Comparison of ENCODE assay signal across 2 cellular contexts in genomic region chr10:58164517-58164916, GRCh38.
TF ChIP-seq lines count a peak whose summit lies in the region.

No MANE protein-coding gene starts in this region.

TF ChIP-seq in GM23338, 12 proteins besides CTCF, POLR2A, EP300 and RAD21 (continued from another document):
- TF ChIP-seq, protein P1, sequence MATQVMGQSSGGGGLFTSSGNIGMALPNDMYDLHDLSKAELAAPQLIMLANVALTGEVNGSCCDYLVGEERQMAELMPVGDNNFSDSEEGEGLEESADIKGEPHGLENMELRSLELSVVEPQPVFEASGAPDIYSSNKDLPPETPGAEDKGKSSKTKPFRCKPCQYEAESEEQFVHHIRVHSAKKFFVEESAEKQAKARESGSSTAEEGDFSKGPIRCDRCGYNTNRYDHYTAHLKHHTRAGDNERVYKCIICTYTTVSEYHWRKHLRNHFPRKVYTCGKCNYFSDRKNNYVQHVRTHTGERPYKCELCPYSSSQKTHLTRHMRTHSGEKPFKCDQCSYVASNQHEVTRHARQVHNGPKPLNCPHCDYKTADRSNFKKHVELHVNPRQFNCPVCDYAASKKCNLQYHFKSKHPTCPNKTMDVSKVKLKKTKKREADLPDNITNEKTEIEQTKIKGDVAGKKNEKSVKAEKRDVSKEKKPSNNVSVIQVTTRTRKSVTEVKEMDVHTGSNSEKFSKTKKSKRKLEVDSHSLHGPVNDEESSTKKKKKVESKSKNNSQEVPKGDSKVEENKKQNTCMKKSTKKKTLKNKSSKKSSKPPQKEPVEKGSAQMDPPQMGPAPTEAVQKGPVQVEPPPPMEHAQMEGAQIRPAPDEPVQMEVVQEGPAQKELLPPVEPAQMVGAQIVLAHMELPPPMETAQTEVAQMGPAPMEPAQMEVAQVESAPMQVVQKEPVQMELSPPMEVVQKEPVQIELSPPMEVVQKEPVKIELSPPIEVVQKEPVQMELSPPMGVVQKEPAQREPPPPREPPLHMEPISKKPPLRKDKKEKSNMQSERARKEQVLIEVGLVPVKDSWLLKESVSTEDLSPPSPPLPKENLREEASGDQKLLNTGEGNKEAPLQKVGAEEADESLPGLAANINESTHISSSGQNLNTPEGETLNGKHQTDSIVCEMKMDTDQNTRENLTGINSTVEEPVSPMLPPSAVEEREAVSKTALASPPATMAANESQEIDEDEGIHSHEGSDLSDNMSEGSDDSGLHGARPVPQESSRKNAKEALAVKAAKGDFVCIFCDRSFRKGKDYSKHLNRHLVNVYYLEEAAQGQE (IDR thresholded peaks at IDR 0.05; ENCODE audit: unreplicated experiment), result no peak
- TF ChIP-seq JUNB (IDR thresholded peaks at IDR 0.05; ENCODE audit: unreplicated experiment) (no peak), CREB1 (CRISPR knock-in tag; IDR thresholded peaks at IDR 0.05; ENCODE audit: low read depth) (no peak), EZH2phosphoT487 (IDR thresholded peaks at IDR 0.05; ENCODE audit: unreplicated experiment) (no peak), NANOG (IDR thresholded peaks at IDR 0.05; ENCODE audit: borderline replicate concordance) (no peak), ZNF114 (CRISPR knock-in tag; IDR thresholded peaks at IDR 0.05) (no peak), POLR2AphosphoS5 (IDR thresholded peaks at IDR 0.05; ENCODE audit: low read depth) (no peak), STAT1 (IDR thresholded peaks at IDR 0.05; ENCODE audit: unreplicated experiment) (no peak)
- TF ChIP-seq, protein P2, sequence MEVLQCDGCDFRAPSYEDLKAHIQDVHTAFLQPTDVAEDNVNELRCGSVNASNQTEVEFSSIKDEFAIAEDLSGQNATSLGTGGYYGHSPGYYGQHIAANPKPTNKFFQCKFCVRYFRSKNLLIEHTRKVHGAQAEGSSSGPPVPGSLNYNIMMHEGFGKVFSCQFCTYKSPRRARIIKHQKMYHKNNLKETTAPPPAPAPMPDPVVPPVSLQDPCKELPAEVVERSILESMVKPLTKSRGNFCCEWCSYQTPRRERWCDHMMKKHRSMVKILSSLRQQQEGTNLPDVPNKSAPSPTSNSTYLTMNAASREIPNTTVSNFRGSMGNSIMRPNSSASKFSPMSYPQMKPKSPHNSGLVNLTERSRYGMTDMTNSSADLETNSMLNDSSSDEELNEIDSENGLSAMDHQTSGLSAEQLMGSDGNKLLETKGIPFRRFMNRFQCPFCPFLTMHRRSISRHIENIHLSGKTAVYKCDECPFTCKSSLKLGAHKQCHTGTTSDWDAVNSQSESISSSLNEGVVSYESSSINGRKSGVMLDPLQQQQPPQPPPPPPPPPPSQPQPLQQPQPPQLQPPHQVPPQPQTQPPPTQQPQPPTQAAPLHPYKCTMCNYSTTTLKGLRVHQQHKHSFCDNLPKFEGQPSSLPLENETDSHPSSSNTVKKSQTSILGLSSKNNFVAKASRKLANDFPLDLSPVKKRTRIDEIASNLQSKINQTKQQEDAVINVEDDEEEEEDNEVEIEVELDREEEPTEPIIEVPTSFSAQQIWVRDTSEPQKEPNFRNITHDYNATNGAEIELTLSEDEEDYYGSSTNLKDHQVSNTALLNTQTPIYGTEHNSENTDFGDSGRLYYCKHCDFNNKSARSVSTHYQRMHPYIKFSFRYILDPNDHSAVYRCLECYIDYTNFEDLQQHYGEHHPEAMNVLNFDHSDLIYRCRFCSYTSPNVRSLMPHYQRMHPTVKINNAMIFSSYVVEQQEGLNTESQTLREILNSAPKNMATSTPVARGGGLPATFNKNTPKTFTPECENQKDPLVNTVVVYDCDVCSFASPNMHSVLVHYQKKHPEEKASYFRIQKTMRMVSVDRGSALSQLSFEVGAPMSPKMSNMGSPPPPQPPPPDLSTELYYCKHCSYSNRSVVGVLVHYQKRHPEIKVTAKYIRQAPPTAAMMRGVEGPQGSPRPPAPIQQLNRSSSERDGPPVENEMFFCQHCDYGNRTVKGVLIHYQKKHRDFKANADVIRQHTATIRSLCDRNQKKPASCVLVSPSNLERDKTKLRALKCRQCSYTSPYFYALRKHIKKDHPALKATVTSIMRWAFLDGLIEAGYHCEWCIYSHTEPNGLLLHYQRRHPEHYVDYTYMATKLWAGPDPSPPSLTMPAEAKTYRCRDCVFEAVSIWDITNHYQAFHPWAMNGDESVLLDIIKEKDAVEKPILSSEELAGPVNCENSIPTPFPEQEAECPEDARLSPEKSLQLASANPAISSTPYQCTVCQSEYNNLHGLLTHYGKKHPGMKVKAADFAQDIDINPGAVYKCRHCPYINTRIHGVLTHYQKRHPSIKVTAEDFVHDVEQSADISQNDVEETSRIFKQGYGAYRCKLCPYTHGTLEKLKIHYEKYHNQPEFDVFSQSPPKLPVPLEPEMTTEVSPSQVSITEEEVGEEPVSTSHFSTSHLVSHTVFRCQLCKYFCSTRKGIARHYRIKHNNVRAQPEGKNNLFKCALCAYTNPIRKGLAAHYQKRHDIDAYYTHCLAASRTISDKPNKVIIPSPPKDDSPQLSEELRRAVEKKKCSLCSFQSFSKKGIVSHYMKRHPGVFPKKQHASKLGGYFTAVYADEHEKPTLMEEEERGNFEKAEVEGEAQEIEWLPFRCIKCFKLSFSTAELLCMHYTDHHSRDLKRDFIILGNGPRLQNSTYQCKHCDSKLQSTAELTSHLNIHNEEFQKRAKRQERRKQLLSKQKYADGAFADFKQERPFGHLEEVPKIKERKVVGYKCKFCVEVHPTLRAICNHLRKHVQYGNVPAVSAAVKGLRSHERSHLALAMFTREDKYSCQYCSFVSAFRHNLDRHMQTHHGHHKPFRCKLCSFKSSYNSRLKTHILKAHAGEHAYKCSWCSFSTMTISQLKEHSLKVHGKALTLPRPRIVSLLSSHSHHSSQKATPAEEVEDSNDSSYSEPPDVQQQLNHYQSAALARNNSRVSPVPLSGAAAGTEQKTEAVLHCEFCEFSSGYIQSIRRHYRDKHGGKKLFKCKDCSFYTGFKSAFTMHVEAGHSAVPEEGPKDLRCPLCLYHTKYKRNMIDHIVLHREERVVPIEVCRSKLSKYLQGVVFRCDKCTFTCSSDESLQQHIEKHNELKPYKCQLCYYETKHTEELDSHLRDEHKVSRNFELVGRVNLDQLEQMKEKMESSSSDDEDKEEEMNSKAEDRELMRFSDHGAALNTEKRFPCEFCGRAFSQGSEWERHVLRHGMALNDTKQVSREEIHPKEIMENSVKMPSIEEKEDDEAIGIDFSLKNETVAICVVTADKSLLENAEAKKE (CRISPR knock-in tag; IDR thresholded peaks at IDR 0.05), result no peak
- TF ChIP-seq, protein P3, sequence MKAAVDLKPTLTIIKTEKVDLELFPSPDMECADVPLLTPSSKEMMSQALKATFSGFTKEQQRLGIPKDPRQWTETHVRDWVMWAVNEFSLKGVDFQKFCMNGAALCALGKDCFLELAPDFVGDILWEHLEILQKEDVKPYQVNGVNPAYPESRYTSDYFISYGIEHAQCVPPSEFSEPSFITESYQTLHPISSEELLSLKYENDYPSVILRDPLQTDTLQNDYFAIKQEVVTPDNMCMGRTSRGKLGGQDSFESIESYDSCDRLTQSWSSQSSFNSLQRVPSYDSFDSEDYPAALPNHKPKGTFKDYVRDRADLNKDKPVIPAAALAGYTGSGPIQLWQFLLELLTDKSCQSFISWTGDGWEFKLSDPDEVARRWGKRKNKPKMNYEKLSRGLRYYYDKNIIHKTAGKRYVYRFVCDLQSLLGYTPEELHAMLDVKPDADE (IDR thresholded peaks at IDR 0.05), result no peak

TF ChIP-seq in K562, 482 proteins besides CTCF, POLR2A, EP300 and RAD21:
- no peak for TF ChIP-seq CREB3L1 (IDR thresholded peaks at IDR 0.05; ENCODE audit: borderline replicate concordance, low read depth)
- TF ChIP-seq NR2C2 (CRISPR knock-in tag; IDR thresholded peaks at IDR 0.05), result no peak
- TF ChIP-seq NR2C2 (tag; IDR thresholded peaks at IDR 0.05), result no peak
- TF ChIP-seq ZNF717 (CRISPR knock-in tag; IDR thresholded peaks at IDR 0.05), result no peak
- TF ChIP-seq HOXB6 (CRISPR knock-in tag; IDR thresholded peaks at IDR 0.05; ENCODE audit: borderline replicate concordance), result no peak
- TF ChIP-seq POLR2H (tag; IDR thresholded peaks at IDR 0.05; ENCODE audit: low read depth), result no peak
- TF ChIP-seq NFE2 (IDR thresholded peaks at IDR 0.05; ENCODE audit: low read depth), result peak; percentile 62; the same call in 1 of the 2 replicates
- TF ChIP-seq MAFK (IDR thresholded peaks at IDR 0.05; ENCODE audit: low read length), result 0 out of 2 replicates have a peak, but pooled peaks have one; percentile 35
- peak; percentile 53 for TF ChIP-seq NFE2L1 (tag; IDR thresholded peaks at IDR 0.05; ENCODE audit: borderline replicate concordance, low read depth)
- peak; percentile 75 for TF ChIP-seq MAFG (tag; conservative IDR thresholded peaks at IDR 0.05)
- TF ChIP-seq ZNF316 (IDR thresholded peaks at IDR 0.05), result peak; percentile 64
- TF ChIP-seq SMARCA4 (IDR thresholded peaks at IDR 0.05), result no peak
- peak; percentile 56 for TF ChIP-seq C11orf30 (IDR thresholded peaks at IDR 0.05; ENCODE audit: low read depth)
- TF ChIP-seq HCFC1 (IDR thresholded peaks at IDR 0.05; ENCODE audit: low read depth, low read length), result no peak
